1 cellular context compared by ENCODE assay signal in the genomic region with DNA sequence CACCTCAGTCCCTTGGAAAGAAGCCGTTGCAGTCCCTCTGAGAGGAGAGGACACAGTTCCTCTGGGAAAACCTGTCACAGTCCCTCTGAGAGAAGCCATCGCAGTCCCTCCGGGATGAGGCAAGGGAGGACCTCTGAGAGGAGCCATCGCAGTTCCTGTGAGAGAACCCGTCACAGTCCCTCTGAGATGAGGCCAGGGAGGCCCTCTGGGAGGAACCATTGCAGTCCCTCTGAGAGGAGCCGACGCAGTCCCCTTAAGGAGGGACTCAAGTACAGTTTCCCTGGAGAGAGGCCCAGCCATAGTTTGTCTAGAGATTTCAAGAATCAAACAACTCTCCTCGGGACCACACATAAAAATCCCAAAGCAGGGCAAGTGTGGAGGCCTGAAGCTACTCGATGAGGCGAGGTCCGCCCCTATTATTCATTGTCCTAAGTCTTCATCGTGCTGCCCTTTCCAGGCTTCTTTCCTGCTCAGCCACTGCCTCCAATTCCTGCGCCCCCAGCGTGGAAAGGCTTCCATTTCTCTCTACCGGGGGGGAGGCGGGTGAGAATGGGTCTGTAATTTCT.
TF ChIP-seq lines count a peak whose summit lies in the region.

No MANE protein-coding gene starts in this region.

TF ChIP-seq in HepG2, 621 proteins besides CTCF, POLR2A, EP300 and RAD21 (continues in another document):
- TF ChIP-seq, protein P1, sequence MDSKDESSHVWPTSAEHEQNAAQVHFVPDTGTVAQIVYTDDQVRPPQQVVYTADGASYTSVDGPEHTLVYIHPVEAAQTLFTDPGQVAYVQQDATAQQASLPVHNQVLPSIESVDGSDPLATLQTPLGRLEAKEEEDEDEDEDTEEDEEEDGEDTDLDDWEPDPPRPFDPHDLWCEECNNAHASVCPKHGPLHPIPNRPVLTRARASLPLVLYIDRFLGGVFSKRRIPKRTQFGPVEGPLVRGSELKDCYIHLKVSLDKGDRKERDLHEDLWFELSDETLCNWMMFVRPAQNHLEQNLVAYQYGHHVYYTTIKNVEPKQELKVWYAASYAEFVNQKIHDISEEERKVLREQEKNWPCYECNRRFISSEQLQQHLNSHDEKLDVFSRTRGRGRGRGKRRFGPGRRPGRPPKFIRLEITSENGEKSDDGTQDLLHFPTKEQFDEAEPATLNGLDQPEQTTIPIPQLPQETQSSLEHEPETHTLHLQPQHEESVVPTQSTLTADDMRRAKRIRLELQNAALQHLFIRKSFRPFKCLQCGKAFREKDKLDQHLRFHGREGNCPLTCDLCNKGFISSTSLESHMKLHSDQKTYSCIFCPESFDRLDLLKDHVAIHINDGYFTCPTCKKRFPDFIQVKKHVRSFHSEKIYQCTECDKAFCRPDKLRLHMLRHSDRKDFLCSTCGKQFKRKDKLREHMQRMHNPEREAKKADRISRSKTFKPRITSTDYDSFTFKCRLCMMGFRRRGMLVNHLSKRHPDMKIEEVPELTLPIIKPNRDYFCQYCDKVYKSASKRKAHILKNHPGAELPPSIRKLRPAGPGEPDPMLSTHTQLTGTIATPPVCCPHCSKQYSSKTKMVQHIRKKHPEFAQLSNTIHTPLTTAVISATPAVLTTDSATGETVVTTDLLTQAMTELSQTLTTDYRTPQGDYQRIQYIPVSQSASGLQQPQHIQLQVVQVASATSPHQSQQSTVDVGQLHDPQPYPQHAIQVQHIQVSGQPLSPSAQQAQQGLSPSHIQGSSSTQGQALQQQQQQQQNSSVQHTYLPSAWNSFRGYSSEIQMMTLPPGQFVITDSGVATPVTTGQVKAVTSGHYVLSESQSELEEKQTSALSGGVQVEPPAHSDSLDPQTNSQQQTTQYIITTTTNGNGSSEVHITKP (CRISPR knock-in tag; IDR thresholded peaks at IDR 0.05; ENCODE audit: low read depth), result peak; percentile 89
- TF ChIP-seq ZNF564 (CRISPR knock-in tag; IDR thresholded peaks at IDR 0.05) (0 out of 2 replicates have a peak, but pooled peaks have one; percentile 19), ZNF839 (CRISPR knock-in tag; IDR thresholded peaks at IDR 0.05; ENCODE audit: borderline replicate concordance) (0 out of 2 replicates have a peak, but pooled peaks have one; percentile 39), SMARCC2 (IDR thresholded peaks at IDR 0.05) (0 out of 2 replicates have a peak, but pooled peaks have one; percentile 8), CHCHD3 (CRISPR knock-in tag; IDR thresholded peaks at IDR 0.05) (no peak), ZSCAN31 (CRISPR knock-in tag; IDR thresholded peaks at IDR 0.05; ENCODE audit: low read depth) (0 out of 2 replicates have a peak, but pooled peaks have one; percentile 28), ZNF20 (CRISPR knock-in tag; IDR thresholded peaks at IDR 0.05) (no peak), AKAP8 (CRISPR knock-in tag; IDR thresholded peaks at IDR 0.05) (no peak), XBP1 (CRISPR knock-in tag; IDR thresholded peaks at IDR 0.05) (no peak), ZNF572 (CRISPR knock-in tag; IDR thresholded peaks at IDR 0.05) (0 out of 2 replicates have a peak, but pooled peaks have one; percentile 79), ZNF224 (CRISPR knock-in tag; IDR thresholded peaks at IDR 0.05) (0 out of 2 replicates have a peak, but pooled peaks have one; percentile 36), ZNF274 (CRISPR knock-in tag; IDR thresholded peaks at IDR 0.05) (0 out of 2 replicates have a peak, but pooled peaks have one; percentile 32), CHD4 (IDR thresholded peaks at IDR 0.05; ENCODE audit: borderline replicate concordance, low read length) (peak; percentile 61; the same call in 1 of the 2 replicates), TGIF2 (CRISPR knock-in tag; IDR thresholded peaks at IDR 0.05) (0 out of 2 replicates have a peak, but pooled peaks have one; percentile 9), HNRNPK (IDR thresholded peaks at IDR 0.05; ENCODE audit: low read depth, low read length, poor library complexity, severe bottlenecking) (no peak), ZNF781 (CRISPR knock-in tag; IDR thresholded peaks at IDR 0.05; ENCODE audit: borderline replicate concordance, not compliant biosample characterization) (no peak), NR2F2 (IDR thresholded peaks at IDR 0.05; ENCODE audit: borderline replicate concordance, low read depth) (0 out of 2 replicates have a peak, but pooled peaks have one; percentile 30), ZNF337 (CRISPR knock-in tag; IDR thresholded peaks at IDR 0.05; ENCODE audit: borderline replicate concordance, low read depth) (no peak), ARHGAP35 (CRISPR knock-in tag; IDR thresholded peaks at IDR 0.05; ENCODE audit: borderline replicate concordance) (peak; percentile 8; the same call in 1 of the 2 replicates), NFIB (CRISPR knock-in tag; IDR thresholded peaks at IDR 0.05; ENCODE audit: borderline replicate concordance) (0 out of 2 replicates have a peak, but pooled peaks have one; percentile 2), ZFP82 (CRISPR knock-in tag; IDR thresholded peaks at IDR 0.05; ENCODE audit: borderline replicate concordance) (0 out of 2 replicates have a peak, but pooled peaks have one; percentile 77), ZBTB38 (CRISPR knock-in tag; IDR thresholded peaks at IDR 0.05) (peak; percentile 39; the same call in 1 of the 2 replicates)
- TF ChIP-seq, protein P2, sequence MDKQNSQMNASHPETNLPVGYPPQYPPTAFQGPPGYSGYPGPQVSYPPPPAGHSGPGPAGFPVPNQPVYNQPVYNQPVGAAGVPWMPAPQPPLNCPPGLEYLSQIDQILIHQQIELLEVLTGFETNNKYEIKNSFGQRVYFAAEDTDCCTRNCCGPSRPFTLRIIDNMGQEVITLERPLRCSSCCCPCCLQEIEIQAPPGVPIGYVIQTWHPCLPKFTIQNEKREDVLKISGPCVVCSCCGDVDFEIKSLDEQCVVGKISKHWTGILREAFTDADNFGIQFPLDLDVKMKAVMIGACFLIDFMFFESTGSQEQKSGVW (CRISPR knock-in tag; IDR thresholded peaks at IDR 0.05; ENCODE audit: borderline replicate concordance), result no peak
- TF ChIP-seq, protein P3, sequence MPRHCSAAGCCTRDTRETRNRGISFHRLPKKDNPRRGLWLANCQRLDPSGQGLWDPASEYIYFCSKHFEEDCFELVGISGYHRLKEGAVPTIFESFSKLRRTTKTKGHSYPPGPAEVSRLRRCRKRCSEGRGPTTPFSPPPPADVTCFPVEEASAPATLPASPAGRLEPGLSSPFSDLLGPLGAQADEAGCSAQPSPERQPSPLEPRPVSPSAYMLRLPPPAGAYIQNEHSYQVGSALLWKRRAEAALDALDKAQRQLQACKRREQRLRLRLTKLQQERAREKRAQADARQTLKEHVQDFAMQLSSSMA (CRISPR knock-in tag; IDR thresholded peaks at IDR 0.05), result peak; percentile 76; the same call in 1 of the 2 replicates
- TF ChIP-seq, protein P4, sequence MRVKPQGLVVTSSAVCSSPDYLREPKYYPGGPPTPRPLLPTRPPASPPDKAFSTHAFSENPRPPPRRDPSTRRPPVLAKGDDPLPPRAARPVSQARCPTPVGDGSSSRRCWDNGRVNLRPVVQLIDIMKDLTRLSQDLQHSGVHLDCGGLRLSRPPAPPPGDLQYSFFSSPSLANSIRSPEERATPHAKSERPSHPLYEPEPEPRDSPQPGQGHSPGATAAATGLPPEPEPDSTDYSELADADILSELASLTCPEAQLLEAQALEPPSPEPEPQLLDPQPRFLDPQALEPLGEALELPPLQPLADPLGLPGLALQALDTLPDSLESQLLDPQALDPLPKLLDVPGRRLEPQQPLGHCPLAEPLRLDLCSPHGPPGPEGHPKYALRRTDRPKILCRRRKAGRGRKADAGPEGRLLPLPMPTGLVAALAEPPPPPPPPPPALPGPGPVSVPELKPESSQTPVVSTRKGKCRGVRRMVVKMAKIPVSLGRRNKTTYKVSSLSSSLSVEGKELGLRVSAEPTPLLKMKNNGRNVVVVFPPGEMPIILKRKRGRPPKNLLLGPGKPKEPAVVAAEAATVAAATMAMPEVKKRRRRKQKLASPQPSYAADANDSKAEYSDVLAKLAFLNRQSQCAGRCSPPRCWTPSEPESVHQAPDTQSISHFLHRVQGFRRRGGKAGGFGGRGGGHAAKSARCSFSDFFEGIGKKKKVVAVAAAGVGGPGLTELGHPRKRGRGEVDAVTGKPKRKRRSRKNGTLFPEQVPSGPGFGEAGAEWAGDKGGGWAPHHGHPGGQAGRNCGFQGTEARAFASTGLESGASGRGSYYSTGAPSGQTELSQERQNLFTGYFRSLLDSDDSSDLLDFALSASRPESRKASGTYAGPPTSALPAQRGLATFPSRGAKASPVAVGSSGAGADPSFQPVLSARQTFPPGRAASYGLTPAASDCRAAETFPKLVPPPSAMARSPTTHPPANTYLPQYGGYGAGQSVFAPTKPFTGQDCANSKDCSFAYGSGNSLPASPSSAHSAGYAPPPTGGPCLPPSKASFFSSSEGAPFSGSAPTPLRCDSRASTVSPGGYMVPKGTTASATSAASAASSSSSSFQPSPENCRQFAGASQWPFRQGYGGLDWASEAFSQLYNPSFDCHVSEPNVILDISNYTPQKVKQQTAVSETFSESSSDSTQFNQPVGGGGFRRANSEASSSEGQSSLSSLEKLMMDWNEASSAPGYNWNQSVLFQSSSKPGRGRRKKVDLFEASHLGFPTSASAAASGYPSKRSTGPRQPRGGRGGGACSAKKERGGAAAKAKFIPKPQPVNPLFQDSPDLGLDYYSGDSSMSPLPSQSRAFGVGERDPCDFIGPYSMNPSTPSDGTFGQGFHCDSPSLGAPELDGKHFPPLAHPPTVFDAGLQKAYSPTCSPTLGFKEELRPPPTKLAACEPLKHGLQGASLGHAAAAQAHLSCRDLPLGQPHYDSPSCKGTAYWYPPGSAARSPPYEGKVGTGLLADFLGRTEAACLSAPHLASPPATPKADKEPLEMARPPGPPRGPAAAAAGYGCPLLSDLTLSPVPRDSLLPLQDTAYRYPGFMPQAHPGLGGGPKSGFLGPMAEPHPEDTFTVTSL (CRISPR knock-in tag; IDR thresholded peaks at IDR 0.05; ENCODE audit: borderline replicate concordance), result 0 out of 2 replicates have a peak, but pooled peaks have one; percentile 27
- TF ChIP-seq, protein P5, sequence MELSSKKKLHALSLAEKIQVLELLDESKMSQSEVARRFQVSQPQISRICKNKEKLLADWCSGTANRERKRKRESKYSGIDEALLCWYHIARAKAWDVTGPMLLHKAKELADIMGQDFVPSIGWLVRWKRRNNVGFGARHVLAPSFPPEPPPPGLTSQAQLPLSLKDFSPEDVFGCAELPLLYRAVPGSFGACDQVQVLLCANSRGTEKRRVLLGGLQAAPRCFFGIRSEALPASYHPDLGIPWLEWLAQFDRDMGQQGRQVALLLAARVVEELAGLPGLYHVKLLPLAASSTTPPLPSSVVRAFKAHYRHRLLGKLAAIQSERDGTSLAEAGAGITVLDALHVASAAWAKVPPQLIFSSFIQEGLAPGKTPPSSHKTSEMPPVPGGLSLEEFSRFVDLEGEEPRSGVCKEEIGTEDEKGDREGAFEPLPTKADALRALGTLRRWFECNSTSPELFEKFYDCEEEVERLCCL (CRISPR knock-in tag; IDR thresholded peaks at IDR 0.05; ENCODE audit: borderline replicate concordance), result 0 out of 2 replicates have a peak, but pooled peaks have one; percentile 12
- TF ChIP-seq, protein P6, sequence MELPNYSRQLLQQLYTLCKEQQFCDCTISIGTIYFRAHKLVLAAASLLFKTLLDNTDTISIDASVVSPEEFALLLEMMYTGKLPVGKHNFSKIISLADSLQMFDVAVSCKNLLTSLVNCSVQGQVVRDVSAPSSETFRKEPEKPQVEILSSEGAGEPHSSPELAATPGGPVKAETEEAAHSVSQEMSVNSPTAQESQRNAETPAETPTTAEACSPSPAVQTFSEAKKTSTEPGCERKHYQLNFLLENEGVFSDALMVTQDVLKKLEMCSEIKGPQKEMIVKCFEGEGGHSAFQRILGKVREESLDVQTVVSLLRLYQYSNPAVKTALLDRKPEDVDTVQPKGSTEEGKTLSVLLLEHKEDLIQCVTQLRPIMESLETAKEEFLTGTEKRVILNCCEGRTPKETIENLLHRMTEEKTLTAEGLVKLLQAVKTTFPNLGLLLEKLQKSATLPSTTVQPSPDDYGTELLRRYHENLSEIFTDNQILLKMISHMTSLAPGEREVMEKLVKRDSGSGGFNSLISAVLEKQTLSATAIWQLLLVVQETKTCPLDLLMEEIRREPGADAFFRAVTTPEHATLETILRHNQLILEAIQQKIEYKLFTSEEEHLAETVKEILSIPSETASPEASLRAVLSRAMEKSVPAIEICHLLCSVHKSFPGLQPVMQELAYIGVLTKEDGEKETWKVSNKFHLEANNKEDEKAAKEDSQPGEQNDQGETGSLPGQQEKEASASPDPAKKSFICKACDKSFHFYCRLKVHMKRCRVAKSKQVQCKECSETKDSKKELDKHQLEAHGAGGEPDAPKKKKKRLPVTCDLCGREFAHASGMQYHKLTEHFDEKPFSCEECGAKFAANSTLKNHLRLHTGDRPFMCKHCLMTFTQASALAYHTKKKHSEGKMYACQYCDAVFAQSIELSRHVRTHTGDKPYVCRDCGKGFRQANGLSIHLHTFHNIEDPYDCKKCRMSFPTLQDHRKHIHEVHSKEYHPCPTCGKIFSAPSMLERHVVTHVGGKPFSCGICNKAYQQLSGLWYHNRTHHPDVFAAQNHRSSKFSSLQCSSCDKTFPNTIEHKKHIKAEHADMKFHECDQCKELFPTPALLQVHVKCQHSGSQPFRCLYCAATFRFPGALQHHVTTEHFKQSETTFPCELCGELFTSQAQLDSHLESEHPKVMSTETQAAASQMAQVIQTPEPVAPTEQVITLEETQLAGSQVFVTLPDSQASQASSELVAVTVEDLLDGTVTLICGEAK (IDR thresholded peaks at IDR 0.05), result no peak
- TF ChIP-seq, protein P6 (CRISPR knock-in tag; IDR thresholded peaks at IDR 0.05), result 0 out of 2 replicates have a peak, but pooled peaks have one; percentile 29
